In the genomic region with DNA sequence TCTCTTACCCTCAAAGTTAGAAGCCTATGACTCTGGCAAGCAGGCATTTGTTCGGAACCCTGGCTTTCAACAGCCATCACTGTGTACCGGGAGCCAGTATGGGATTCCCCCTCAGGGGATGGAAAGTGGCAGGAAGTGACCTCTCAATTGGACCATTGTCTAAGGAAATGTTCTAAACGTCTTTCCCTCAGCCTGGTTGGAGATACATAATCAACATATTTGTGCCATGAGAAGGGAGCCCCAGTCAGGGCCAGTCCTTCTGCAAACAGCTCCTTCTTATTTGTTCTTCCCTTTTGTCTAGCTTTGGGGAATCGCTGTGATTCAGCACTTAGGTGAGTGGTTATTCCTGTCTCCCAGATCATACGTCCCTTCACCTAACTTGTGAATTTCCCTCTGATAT, we compare ENCODE assay signal across 1 cellular context.
TF ChIP-seq lines count a peak whose summit lies in the region.

No MANE protein-coding gene starts in this region.

TF ChIP-seq in WTC11, 78 proteins besides CTCF, POLR2A, EP300 and RAD21 (continued from another document):
- TF ChIP-seq, protein P1, sequence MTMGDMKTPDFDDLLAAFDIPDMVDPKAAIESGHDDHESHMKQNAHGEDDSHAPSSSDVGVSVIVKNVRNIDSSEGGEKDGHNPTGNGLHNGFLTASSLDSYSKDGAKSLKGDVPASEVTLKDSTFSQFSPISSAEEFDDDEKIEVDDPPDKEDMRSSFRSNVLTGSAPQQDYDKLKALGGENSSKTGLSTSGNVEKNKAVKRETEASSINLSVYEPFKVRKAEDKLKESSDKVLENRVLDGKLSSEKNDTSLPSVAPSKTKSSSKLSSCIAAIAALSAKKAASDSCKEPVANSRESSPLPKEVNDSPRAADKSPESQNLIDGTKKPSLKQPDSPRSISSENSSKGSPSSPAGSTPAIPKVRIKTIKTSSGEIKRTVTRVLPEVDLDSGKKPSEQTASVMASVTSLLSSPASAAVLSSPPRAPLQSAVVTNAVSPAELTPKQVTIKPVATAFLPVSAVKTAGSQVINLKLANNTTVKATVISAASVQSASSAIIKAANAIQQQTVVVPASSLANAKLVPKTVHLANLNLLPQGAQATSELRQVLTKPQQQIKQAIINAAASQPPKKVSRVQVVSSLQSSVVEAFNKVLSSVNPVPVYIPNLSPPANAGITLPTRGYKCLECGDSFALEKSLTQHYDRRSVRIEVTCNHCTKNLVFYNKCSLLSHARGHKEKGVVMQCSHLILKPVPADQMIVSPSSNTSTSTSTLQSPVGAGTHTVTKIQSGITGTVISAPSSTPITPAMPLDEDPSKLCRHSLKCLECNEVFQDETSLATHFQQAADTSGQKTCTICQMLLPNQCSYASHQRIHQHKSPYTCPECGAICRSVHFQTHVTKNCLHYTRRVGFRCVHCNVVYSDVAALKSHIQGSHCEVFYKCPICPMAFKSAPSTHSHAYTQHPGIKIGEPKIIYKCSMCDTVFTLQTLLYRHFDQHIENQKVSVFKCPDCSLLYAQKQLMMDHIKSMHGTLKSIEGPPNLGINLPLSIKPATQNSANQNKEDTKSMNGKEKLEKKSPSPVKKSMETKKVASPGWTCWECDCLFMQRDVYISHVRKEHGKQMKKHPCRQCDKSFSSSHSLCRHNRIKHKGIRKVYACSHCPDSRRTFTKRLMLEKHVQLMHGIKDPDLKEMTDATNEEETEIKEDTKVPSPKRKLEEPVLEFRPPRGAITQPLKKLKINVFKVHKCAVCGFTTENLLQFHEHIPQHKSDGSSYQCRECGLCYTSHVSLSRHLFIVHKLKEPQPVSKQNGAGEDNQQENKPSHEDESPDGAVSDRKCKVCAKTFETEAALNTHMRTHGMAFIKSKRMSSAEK (CRISPR knock-in tag; IDR thresholded peaks at IDR 0.05; ENCODE audit: borderline replicate concordance), result no peak
